In genomic region chr9:94801242-94801641, GRCh38 we compare ENCODE assay signal across 13 cellular contexts.
DNase-seq lines count a peak whose midpoint lies in the region.
"Had no signal": no experiment of that assay in that cellular context is flagged by ENCODE, and none has a peak within 500 bp of the region (broad histone marks: within the 10 kb centered on the region; RNA-seq: fewer than 3 reads in every experiment).

No MANE protein-coding gene starts in this region.

- peak overlapping the region; percentile 77 for H3K9ac ChIP-seq in skeletal muscle satellite cell (ENCODE audit: low read depth, low read length)

- H3K4me2 ChIP-seq in skeletal muscle satellite cell (ENCODE audit: low read length): peak overlapping the region; percentile 62

- H3K9me3 ChIP-seq in SJCRH30 (replicated peaks) (no peaks in the 10 kb centered on the region), skeletal muscle satellite cell (replicated peaks; ENCODE audit: low read length) (no peaks in the 10 kb centered on the region)

- peaks cover 67% of the 10 kb centered on the region for H3K4me1 ChIP-seq in SJCRH30
- H3K4me1 ChIP-seq in skeletal muscle satellite cell (ENCODE audit: control insufficient read depth, insufficient read depth, low read length): peaks cover 74% of the 10 kb centered on the region

- H3K27ac ChIP-seq in SJCRH30: peak overlapping the region; percentile 87

- DNase-seq in DMS 273 treated with DMSO at 0.1 percent for 48 hours (lab: John Stamatoyannopoulos, UW) (peak; percentile 15), SJCRH30 (peak; percentile 84 to 87), glomerular visceral epithelial cell (ENCODE audit: extremely low spot score) (peak; percentile 47), activated gamma-delta T cell treated with Interleukin-2 at 50 U/mL for 16 hours (no peak), cerebellar nuclear complex (lab: John Stamatoyannopoulos, UW) (no peak), SIG-M5 (lab: John Stamatoyannopoulos, UW) (no peak)
- DNase-seq in activated effector memory CD4-positive, alpha-beta T cell treated with Interleukin-2 at 50 U/mL for 16 hours: no peak
- DNase-seq: activated T-cell treated with anti-CD3 and anti-CD28 coated beads, Interleukin-2, amount 50 U/mL, for 48 hours; KBM-7; NCI-H1694; stimulated activated CD4-positive, alpha-beta T cell treated with anti-CD3 and anti-CD28 coated beads, Interleukin-12 subunit alpha, Interleukin-12 subunit beta, amount 100 ng/mL, for 4 hours; T-helper 1 cell had no signal

- H3K27me3 ChIP-seq in SJCRH30 (no peaks in the 10 kb centered on the region), skeletal muscle satellite cell (ENCODE audit: control insufficient read depth, insufficient read depth, low read length) (no peaks in the 10 kb centered on the region)

- no peak overlapping the region for H3K4me3 ChIP-seq in SJCRH30
- H3K4me3 ChIP-seq in skeletal muscle satellite cell (ENCODE audit: low read length): peak overlapping the region; percentile 51

- no peaks in the 10 kb centered on the region for H3K36me3 ChIP-seq in SJCRH30
- H3K36me3 ChIP-seq in skeletal muscle satellite cell (ENCODE audit: insufficient read depth, low read length): no peaks in the 10 kb centered on the region

Comparison
In these comparisons a context has a peak if more than half of its experiments do, and no peak if none do; other contexts are left out.
1. DNase-seq: peak in DMS 273 treated with DMSO at 0.1 percent for 48 hours (single experiment), SJCRH30 (2 of 2) and glomerular visceral epithelial cell (single experiment); none in activated gamma-delta T cell treated with Interleukin-2 at 50 U/mL for 16 hours (single experiment), activated effector memory CD4-positive, alpha-beta T cell treated with Interleukin-2 at 50 U/mL for 16 hours (single experiment), cerebellar nuclear complex (0 of 2) and SIG-M5 (single experiment).